Comparison of ENCODE assay signal across 13 cellular contexts in the genomic region with DNA sequence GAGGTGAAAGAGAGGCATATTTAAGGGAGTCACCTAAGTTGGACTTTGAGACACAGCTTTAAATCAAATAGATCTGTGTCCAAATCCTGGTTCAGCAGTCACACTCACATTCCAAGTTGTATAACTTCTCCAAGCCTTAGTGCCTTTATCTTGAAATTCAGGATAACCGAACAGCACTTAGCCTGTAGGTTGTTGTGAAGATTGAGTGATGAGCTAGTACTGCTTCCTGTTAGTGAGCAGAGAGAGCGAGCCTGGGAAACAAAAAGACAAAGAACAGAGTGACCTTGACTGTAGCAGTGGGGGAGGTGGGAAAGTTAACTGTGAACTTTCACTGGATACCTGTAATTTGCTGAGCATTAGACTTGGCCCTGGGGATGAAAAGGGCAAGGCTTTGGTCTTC. TPM values are rescaled to one million over a fixed set of nuclear protein-coding genes. Genes with fewer than 3 reads are reported as not detected.
A peak's percentile ranks its signal among the peaks of the same experiment; 100 is the strongest.
DNase-seq lines count a peak whose midpoint lies in the region; TF ChIP-seq lines count a peak whose summit lies in the region.
"Had no signal": no experiment of that assay in that cellular context is flagged by ENCODE, and none has a peak within 500 bp of the region (broad histone marks: within the 10 kb centered on the region; RNA-seq: fewer than 3 reads in every experiment).

No MANE protein-coding gene starts in this region.

- intact Hi-C loops in testis (cut with DNase I; ENCODE audit: low total_unique reads) (no loop called here), uterus (cut with DNase I; ENCODE audit: low total_unique reads) (no loop called here)

- H3K36me3 ChIP-seq in testis (ENCODE audit: low read depth, missing control alignments), result no peaks in the 10 kb centered on the region
- no peaks in the 10 kb centered on the region for H3K36me3 ChIP-seq in uterus

- no peaks in the 10 kb centered on the region for H3K9me3 Mint-ChIP-seq in activated naive CD4-positive, alpha-beta T cell treated with anti-CD3 and anti-CD28 coated beads, Interleukin-2, amount 50 U/mL, for 24 hours
- H3K9me3 Mint-ChIP-seq: stimulated activated naive CD8-positive, alpha-beta T cell treated with anti-CD3 and anti-CD28 coated beads, Interleukin-15, amount 100 ng/mL, for 72 hours had no signal

- H3K27ac ChIP-seq in testis (peak overlapping the region in 1 of 2 donors; percentile 59), uterus (no peak overlapping the region)

- no peak for TF ChIP-seq POLR2A in testis (IDR thresholded peaks at IDR 0.05)
- no peak for TF ChIP-seq POLR2A in uterus (IDR thresholded peaks at IDR 0.05)

- peak overlapping the region; percentile 81 for H3K27ac Mint-ChIP-seq in activated naive CD4-positive, alpha-beta T cell treated with anti-CD3 and anti-CD28 coated beads, Interleukin-2, amount 50 U/mL, for 24 hours

- 26 to 44% methylated on average over 2 of the region's 2 CpGs for WGBS in testis, 2 donors

- no peaks in the 10 kb centered on the region for H3K9me3 ChIP-seq in testis
- H3K9me3 ChIP-seq in uterus, result no peaks in the 10 kb centered on the region

- H3K27me3 Mint-ChIP-seq in activated naive CD4-positive, alpha-beta T cell treated with anti-CD3 and anti-CD28 coated beads, Interleukin-2, amount 50 U/mL, for 24 hours, result no peaks in the 10 kb centered on the region
- H3K27me3 Mint-ChIP-seq: stimulated activated naive CD8-positive, alpha-beta T cell treated with anti-CD3 and anti-CD28 coated beads, Interleukin-15, amount 100 ng/mL, for 72 hours had no signal

- no peaks in the 10 kb centered on the region for H3K27me3 ChIP-seq in testis
- no peaks in the 10 kb centered on the region for H3K27me3 ChIP-seq in uterus

- no peak overlapping the region for H3K4me3 Mint-ChIP-seq in activated naive CD4-positive, alpha-beta T cell treated with anti-CD3 and anti-CD28 coated beads, Interleukin-2, amount 50 U/mL, for 24 hours
- H3K4me3 Mint-ChIP-seq: stimulated activated naive CD8-positive, alpha-beta T cell treated with anti-CD3 and anti-CD28 coated beads, Interleukin-15, amount 100 ng/mL, for 72 hours had no signal

- peaks cover 16% of the 10 kb centered on the region for H3K4me1 ChIP-seq in testis
- H3K4me1 ChIP-seq in uterus, result peaks cover 0 to 3% of the 10 kb centered on the region in 2 donors

- DNase-seq in activated naive CD4-positive, alpha-beta T cell treated with anti-CD3 and anti-CD28 coated beads, Interleukin-2, amount 50 U/mL, for 16 hours, result no peak
- DNase-seq in amniotic epithelial cell (ENCODE audit: low read depth) (peak; percentile 81), iris pigment epithelial cell (ENCODE audit: low read depth) (peak; percentile 61), testis (peak; percentile 42), NCI-H510A treated with DMSO at 0.1 percent for 48 hours (lab: John Stamatoyannopoulos, UW) (no peak), uterus (no peak)
- no peak for DNase-seq in activated CD8-positive, alpha-beta memory T cell treated with anti-CD3 and anti-CD28 coated beads, Interleukin-2, amount 50 U/mL, for 4 hours
- DNase-seq: effector CD8-positive, alpha-beta T cell; KBM-7; NCI-H1930; PC-3; stimulated activated naive CD8-positive, alpha-beta T cell treated with anti-CD3 and anti-CD28 coated beads, Interleukin-15, amount 100 ng/mL, for 72 hours had no signal

- H3K4me3 ChIP-seq in testis (no peak overlapping the region), uterus (no peak overlapping the region)

- peaks cover 57% of the 10 kb centered on the region for H3K4me1 Mint-ChIP-seq in activated naive CD4-positive, alpha-beta T cell treated with anti-CD3 and anti-CD28 coated beads, Interleukin-2, amount 50 U/mL, for 24 hours

- peaks cover 6% of the 10 kb centered on the region for H3K36me3 Mint-ChIP-seq in activated naive CD4-positive, alpha-beta T cell treated with anti-CD3 and anti-CD28 coated beads, Interleukin-2, amount 50 U/mL, for 24 hours

- TF ChIP-seq CTCF in testis (IDR thresholded peaks at IDR 0.05) (no peak), uterus (IDR thresholded peaks at IDR 0.05) (no peak)

RNA-seq across cellular contexts. Expression of gene MAML1, which starts 22.4 kb away (rescaled TPM):
- total RNA-seq in testis (10 to 100 TPM; 52.5 to 60.7 TPM), uterus (10 to 100 TPM; 19.7 to 44.1 (median 21.4) TPM)
- 23.5 TPM for polyA plus RNA-seq in testis (ENCODE audit: insufficient read depth, low read depth, low replicate concordance)

RNA-seq across cellular contexts. Expression of gene LTC4S, which starts 38.8 kb away (rescaled TPM):
- total RNA-seq in testis (10 to 100 TPM in 1 of 2 donors, 1 to 10 TPM in 1; 3.7 to 10.3 TPM), uterus (10 to 100 TPM in 2 of 4 donors, 1 to 10 TPM in 1, not detected in 1; 4.1 to 22.9 (median 13.6) TPM)
- polyA plus RNA-seq in testis (ENCODE audit: insufficient read depth, low read depth, low replicate concordance), result 4.8 TPM

RNA-seq across cellular contexts. Expression of gene MGAT4B, which starts 51.6 kb away (rescaled TPM):
- total RNA-seq in testis, result 100 to 1,000 TPM; 149 to 152 TPM
- polyA plus RNA-seq in testis (ENCODE audit: insufficient read depth, low read depth, low replicate concordance), result 67.9 TPM
- 10 to 100 TPM; 31.8 to 87.4 (median 66.4) TPM for total RNA-seq in uterus

RNA-seq across cellular contexts. Expression of gene CANX, which starts 56.3 kb away (rescaled TPM):
- 100 to 1,000 TPM; 296 to 351 TPM for total RNA-seq in testis
- polyA plus RNA-seq in testis (ENCODE audit: insufficient read depth, low read depth, low replicate concordance), result 462 TPM
- total RNA-seq in uterus, result 100 to 1,000 TPM; 155 to 550 (median 392) TPM

Comparison
In these comparisons a context has a peak if more than half of its experiments do, and no peak if none do; other contexts are left out.
1. DNase-seq: peak in amniotic epithelial cell (single experiment), iris pigment epithelial cell (single experiment) and testis (single experiment); none in activated naive CD4-positive, alpha-beta T cell treated with anti-CD3 and anti-CD28 coated beads, Interleukin-2, amount 50 U/mL, for 16 hours (single experiment), NCI-H510A treated with DMSO at 0.1 percent for 48 hours (single experiment), uterus (0 of 2) and activated CD8-positive, alpha-beta memory T cell treated with anti-CD3 and anti-CD28 coated beads, Interleukin-2, amount 50 U/mL, for 4 hours (single experiment).